1 cellular context compared by ENCODE assay signal in genomic region chr1:151133339-151133761, GRCh38.
TF ChIP-seq lines count a peak whose summit lies in the region.

No MANE protein-coding gene starts in this region.

TF ChIP-seq in WTC11, 78 proteins besides CTCF, POLR2A, EP300 and RAD21:
- TF ChIP-seq ARID4B (CRISPR knock-in tag; IDR thresholded peaks at IDR 0.05; ENCODE audit: borderline replicate concordance) (no peak), TP53 (CRISPR knock-in tag; IDR thresholded peaks at IDR 0.05) (no peak), ZNF423 (CRISPR knock-in tag; IDR thresholded peaks at IDR 0.05) (no peak), ZNF532 (CRISPR knock-in tag; IDR thresholded peaks at IDR 0.05; ENCODE audit: borderline replicate concordance) (no peak), ZNF121 (CRISPR knock-in tag; IDR thresholded peaks at IDR 0.05) (peak; percentile 76; the same call in 1 of the 2 replicates), ZNF416 (CRISPR knock-in tag; IDR thresholded peaks at IDR 0.05) (no peak), NFATC4 (CRISPR knock-in tag; IDR thresholded peaks at IDR 0.05) (no peak), ESRRA (CRISPR knock-in tag; IDR thresholded peaks at IDR 0.05; ENCODE audit: borderline replicate concordance) (no peak), ZNF281 (CRISPR knock-in tag; IDR thresholded peaks at IDR 0.05) (no peak), NR1H2 (CRISPR knock-in tag; IDR thresholded peaks at IDR 0.05) (no peak), FOXP1 (CRISPR knock-in tag; IDR thresholded peaks at IDR 0.05; ENCODE audit: borderline replicate concordance) (peak; percentile 10; the same call in 1 of the 2 replicates), IRF2 (CRISPR knock-in tag; IDR thresholded peaks at IDR 0.05; ENCODE audit: borderline replicate concordance, low read depth) (no peak), GRHL2 (CRISPR knock-in tag; IDR thresholded peaks at IDR 0.05; ENCODE audit: insufficient replicate concordance, severe bottlenecking) (no peak)
- TF ChIP-seq, protein P1, sequence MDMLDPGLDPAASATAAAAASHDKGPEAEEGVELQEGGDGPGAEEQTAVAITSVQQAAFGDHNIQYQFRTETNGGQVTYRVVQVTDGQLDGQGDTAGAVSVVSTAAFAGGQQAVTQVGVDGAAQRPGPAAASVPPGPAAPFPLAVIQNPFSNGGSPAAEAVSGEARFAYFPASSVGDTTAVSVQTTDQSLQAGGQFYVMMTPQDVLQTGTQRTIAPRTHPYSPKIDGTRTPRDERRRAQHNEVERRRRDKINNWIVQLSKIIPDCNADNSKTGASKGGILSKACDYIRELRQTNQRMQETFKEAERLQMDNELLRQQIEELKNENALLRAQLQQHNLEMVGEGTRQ (CRISPR knock-in tag; IDR thresholded peaks at IDR 0.05): no peak
- TF ChIP-seq, protein P2, sequence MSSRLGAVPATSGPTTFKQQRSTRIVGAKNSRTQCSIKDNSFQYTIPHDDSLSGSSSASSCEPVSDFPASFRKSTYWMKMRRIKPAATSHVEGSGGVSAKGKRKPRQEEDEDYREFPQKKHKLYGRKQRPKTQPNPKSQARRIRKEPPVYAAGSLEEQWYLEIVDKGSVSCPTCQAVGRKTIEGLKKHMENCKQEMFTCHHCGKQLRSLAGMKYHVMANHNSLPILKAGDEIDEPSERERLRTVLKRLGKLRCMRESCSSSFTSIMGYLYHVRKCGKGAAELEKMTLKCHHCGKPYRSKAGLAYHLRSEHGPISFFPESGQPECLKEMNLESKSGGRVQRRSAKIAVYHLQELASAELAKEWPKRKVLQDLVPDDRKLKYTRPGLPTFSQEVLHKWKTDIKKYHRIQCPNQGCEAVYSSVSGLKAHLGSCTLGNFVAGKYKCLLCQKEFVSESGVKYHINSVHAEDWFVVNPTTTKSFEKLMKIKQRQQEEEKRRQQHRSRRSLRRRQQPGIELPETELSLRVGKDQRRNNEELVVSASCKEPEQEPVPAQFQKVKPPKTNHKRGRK (CRISPR knock-in tag; IDR thresholded peaks at IDR 0.05; ENCODE audit: borderline replicate concordance): no peak
